1 cellular context compared by ENCODE assay signal in the genomic region with DNA sequence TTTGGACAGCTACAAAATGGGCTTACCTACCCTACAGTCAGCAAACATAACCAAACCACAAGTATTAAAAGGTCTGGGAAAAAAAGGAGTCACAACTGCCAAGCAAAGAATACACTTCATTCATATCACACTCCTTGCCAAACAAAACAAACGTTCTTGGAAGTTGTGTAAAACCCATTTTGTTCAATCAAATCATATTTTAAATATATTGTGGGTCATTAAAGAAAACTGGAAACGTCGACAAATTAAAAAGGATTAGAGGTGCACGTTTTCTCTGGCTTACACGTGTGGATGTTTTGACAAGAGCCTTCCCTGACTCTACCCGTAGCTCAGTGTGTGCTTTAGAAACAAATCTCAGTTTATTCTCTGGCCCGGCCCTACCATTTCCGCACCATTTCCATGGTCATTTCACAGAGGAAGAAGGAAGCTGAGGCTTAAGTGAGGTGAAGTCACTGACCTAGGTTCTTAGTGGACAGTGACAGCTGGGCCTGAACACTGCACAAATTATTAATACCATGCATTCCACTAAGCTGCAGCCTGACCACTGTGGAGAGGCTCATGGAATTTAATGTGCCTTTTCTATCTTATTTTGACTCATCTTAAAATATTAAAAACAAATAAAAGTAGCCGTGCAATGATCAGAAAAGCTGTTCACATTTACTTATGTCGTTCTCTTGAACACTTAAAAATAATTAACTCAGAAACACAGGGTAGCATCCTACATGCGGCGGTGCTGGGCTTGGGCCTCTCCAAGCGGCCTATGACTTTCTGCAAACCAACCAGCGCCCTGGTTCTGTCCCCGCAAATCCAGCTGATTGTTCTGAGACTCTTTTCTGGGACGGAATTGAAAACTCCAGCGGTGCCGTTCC.
TF ChIP-seq lines count a peak whose summit lies in the region.

No MANE protein-coding gene starts in this region.

TF ChIP-seq in HEK293, 187 proteins besides CTCF, POLR2A, EP300 and RAD21 (continued from another document):
- TF ChIP-seq, protein P1, sequence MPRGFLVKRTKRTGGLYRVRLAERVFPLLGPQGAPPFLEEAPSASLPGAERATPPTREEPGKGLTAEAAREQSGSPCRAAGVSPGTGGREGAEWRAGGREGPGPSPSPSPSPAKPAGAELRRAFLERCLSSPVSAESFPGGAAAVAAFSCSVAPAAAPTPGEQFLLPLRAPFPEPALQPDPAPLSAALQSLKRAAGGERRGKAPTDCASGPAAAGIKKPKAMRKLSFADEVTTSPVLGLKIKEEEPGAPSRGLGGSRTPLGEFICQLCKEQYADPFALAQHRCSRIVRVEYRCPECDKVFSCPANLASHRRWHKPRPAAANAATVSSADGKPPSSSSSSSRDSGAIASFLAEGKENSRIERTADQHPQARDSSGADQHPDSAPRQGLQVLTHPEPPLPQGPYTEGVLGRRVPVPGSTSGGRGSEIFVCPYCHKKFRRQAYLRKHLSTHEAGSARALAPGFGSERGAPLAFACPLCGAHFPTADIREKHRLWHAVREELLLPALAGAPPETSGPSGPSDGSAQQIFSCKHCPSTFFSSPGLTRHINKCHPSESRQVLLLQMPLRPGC (tag by site-specific recombination; IDR thresholded peaks at IDR 0.05) = no peak
- TF ChIP-seq REPIN1 (tag by site-specific recombination; IDR thresholded peaks at IDR 0.05; ENCODE audit: low read depth) = no peak
- TF ChIP-seq WT1 (tag by site-specific recombination; IDR thresholded peaks at IDR 0.05) = 0 out of 2 replicates have a peak, but pooled peaks have one; percentile 55
- TF ChIP-seq, protein P2, sequence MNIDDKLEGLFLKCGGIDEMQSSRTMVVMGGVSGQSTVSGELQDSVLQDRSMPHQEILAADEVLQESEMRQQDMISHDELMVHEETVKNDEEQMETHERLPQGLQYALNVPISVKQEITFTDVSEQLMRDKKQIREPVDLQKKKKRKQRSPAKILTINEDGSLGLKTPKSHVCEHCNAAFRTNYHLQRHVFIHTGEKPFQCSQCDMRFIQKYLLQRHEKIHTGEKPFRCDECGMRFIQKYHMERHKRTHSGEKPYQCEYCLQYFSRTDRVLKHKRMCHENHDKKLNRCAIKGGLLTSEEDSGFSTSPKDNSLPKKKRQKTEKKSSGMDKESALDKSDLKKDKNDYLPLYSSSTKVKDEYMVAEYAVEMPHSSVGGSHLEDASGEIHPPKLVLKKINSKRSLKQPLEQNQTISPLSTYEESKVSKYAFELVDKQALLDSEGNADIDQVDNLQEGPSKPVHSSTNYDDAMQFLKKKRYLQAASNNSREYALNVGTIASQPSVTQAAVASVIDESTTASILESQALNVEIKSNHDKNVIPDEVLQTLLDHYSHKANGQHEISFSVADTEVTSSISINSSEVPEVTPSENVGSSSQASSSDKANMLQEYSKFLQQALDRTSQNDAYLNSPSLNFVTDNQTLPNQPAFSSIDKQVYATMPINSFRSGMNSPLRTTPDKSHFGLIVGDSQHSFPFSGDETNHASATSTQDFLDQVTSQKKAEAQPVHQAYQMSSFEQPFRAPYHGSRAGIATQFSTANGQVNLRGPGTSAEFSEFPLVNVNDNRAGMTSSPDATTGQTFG (tag by site-specific recombination; IDR thresholded peaks at IDR 0.05; ENCODE audit: borderline replicate concordance) = no peak
- no peak for TF ChIP-seq ZFP3 (tag by site-specific recombination; IDR thresholded peaks at IDR 0.05; ENCODE audit: low read depth)
- no peak for TF ChIP-seq ZNF19 (tag by site-specific recombination; IDR thresholded peaks at IDR 0.05; ENCODE audit: low read depth)
